In genomic region chr12:59403259-59403932, GRCh38 we compare ENCODE assay signal across 8 cellular contexts.
DNase-seq lines count a peak whose midpoint lies in the region; ATAC-seq, FAIRE-seq and TF ChIP-seq lines count a peak whose summit lies in the region.

No MANE protein-coding gene starts in this region.

- intact Hi-C loops in activated T-helper 1 cell treated with anti-CD3 and anti-CD28 coated beads, Interleukin-12 subunit alpha, Interleukin-12 subunit beta, Interleukin-2, Interleukin-4 antibody, amounts not matched to agents 30 ng/mL and 10 ng/mL and 1 ng/mL, durations not matched to agents 14 hours and 24 hours and 36 hours (cut with micrococcal nuclease): loop anchor here (1.0 kb wide), 2 partner anchors 405 to 432 kb away; no protein-coding TSS in a partner anchor

- peak; percentile 72 for FAIRE-seq in GM18507 (lab: Jason Lieb, UNC)

- no peak overlapping the region for H3K27ac Mint-ChIP-seq in activated T-helper 1 cell treated with anti-CD3 and anti-CD28 coated beads, Interleukin-12 subunit alpha, Interleukin-12 subunit beta, Interleukin-2, Interleukin-4 antibody, amounts not matched to agents 30 ng/mL and 10 ng/mL and 1 ng/mL, durations not matched to agents 14 hours and 24 hours and 36 hours

- ATAC-seq in HG03095 (IDR thresholded peaks at IDR 0.05; ENCODE audit: unreplicated experiment) (peak; percentile 61), omental fat pad (ENCODE audit: low FRiP score) (peak; percentile 77)

- no peaks in the 10 kb centered on the region for H3K9me3 Mint-ChIP-seq in activated T-helper 1 cell treated with anti-CD3 and anti-CD28 coated beads, Interleukin-12 subunit alpha, Interleukin-12 subunit beta, Interleukin-2, Interleukin-4 antibody, amounts not matched to agents 30 ng/mL and 10 ng/mL and 1 ng/mL, durations not matched to agents 14 hours and 24 hours and 36 hours

- DNase-seq in GM18507 (ENCODE audit: extremely low spot score, insufficient read length, low read depth) (peak; percentile 1), NCI-H345 treated with DMSO at 0.1 percent for 48 hours (lab: John Stamatoyannopoulos, UW; ENCODE audit: unreplicated experiment) (peak; percentile 39), germinal center (ENCODE audit: low spot score) (peak; percentile 3), omental fat pad (ENCODE audit: low spot score) (no peak), DMS79 (lab: John Stamatoyannopoulos, UW) (no peak)
- peak; percentile 1 for DNase-seq in activated T-helper 1 cell treated with anti-CD3 and anti-CD28 coated beads, Interleukin-12 subunit alpha, Interleukin-12 subunit beta, Interleukin-2, Interleukin-4 antibody, amounts not matched to agents 30 ng/mL and 10 ng/mL and 1 ng/mL, durations not matched to agents 14 hours and 24 hours and 36 hours (ENCODE audit: low spot score)

- no peaks in the 10 kb centered on the region for H3K4me1 Mint-ChIP-seq in activated T-helper 1 cell treated with anti-CD3 and anti-CD28 coated beads, Interleukin-12 subunit alpha, Interleukin-12 subunit beta, Interleukin-2, Interleukin-4 antibody, amounts not matched to agents 30 ng/mL and 10 ng/mL and 1 ng/mL, durations not matched to agents 14 hours and 24 hours and 36 hours (ENCODE audit: low read depth)

- H3K27me3 Mint-ChIP-seq in activated T-helper 1 cell treated with anti-CD3 and anti-CD28 coated beads, Interleukin-12 subunit alpha, Interleukin-12 subunit beta, Interleukin-2, Interleukin-4 antibody, amounts not matched to agents 30 ng/mL and 10 ng/mL and 1 ng/mL, durations not matched to agents 14 hours and 24 hours and 36 hours (ENCODE audit: insufficient read depth): no peaks in the 10 kb centered on the region

- peak overlapping the region; percentile 24; the same call in 1 of the 2 replicates for H3K27ac ChIP-seq in C4-2B

- TF ChIP-seq CTCF in C4-2B (conservative IDR thresholded peaks at IDR 0.05): peak; percentile 92
- peak in 1 of 3 donors; percentile 27 for TF ChIP-seq CTCF in omental fat pad (IDR thresholded peaks at IDR 0.05)

- no peaks in the 10 kb centered on the region for H3K36me3 Mint-ChIP-seq in activated T-helper 1 cell treated with anti-CD3 and anti-CD28 coated beads, Interleukin-12 subunit alpha, Interleukin-12 subunit beta, Interleukin-2, Interleukin-4 antibody, amounts not matched to agents 30 ng/mL and 10 ng/mL and 1 ng/mL, durations not matched to agents 14 hours and 24 hours and 36 hours (ENCODE audit: low read depth)

- no peak overlapping the region for H3K4me3 Mint-ChIP-seq in activated T-helper 1 cell treated with anti-CD3 and anti-CD28 coated beads, Interleukin-12 subunit alpha, Interleukin-12 subunit beta, Interleukin-2, Interleukin-4 antibody, amounts not matched to agents 30 ng/mL and 10 ng/mL and 1 ng/mL, durations not matched to agents 14 hours and 24 hours and 36 hours

Comparison
In these comparisons a context has a peak if more than half of its experiments do, and no peak if none do; other contexts are left out.
1. DNase-seq: peak in GM18507 (single experiment), NCI-H345 treated with DMSO at 0.1 percent for 48 hours (single experiment), activated T-helper 1 cell treated with anti-CD3 and anti-CD28 coated beads, Interleukin-12 subunit alpha, Interleukin-12 subunit beta, Interleukin-2, Interleukin-4 antibody, amounts not matched to agents 30 ng/mL and 10 ng/mL and 1 ng/mL, durations not matched to agents 14 hours and 24 hours and 36 hours (single experiment) and germinal center (single experiment); none in omental fat pad (single experiment) and DMS79 (single experiment).